In the genomic region with DNA sequence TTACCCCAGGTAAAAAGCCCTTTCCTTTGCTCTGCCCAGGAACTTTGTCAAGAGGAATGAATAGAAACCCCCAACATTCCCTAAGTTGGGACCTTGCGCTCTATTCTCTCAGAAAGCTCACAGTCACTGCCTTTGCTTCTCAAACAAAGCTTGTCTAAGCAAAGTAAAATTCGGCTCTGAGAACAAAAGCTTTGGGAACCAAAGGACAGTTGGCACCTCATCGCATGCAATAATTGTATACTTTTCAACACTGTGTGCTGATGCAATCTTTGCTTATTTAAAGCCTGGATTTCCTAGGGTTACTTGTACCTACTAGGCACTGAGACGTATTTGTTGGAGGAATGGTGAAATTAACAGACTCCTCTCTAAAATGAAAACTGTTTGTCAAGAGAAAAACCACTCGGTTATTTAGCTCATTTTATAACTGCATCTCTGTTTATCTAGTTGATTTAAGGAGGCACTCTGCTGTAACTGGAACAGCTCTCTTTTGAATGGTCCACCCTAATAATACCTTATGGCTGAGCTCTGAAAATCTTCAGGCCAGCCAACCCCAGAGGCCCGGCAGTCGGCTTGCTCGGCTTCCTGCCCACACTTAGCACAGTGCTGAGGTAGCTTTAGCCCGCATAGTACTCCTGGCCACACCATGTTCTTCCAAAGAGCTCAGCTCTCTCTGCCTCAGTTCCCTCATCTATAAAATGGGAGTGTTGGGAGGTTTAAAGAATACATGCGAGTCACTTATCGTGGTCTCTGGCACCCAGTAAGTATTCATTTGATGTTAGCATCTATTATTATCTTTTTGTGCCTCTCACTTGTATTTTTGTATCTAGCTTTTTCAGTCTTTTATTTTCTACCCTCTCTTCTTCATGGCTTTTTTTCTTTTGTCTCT, we compare ENCODE assay signal across 17 cellular contexts.
DNase-seq lines count a peak whose midpoint lies in the region; ATAC-seq and TF ChIP-seq lines count a peak whose summit lies in the region.
"Had no signal": no experiment of that assay in that cellular context is flagged by ENCODE, and none has a peak within 500 bp of the region (broad histone marks: within the 10 kb centered on the region; RNA-seq: fewer than 3 reads in every experiment).

No MANE protein-coding gene starts in this region.

- peaks cover 2% of the 10 kb centered on the region for H3K27me3 Mint-ChIP-seq in osteocyte (ENCODE audit: unreplicated experiment)
- peaks cover 4% of the 10 kb centered on the region for H3K27me3 Mint-ChIP-seq in activated CD4-positive, alpha-beta T cell treated with anti-CD3 and anti-CD28 coated beads for 36 hours
- H3K27me3 Mint-ChIP-seq: activated CD8-positive, alpha-beta T cell treated with anti-CD3 and anti-CD28 coated beads for 36 hours; effector memory CD8-positive, alpha-beta T cell had no signal

- H3K4me2 ChIP-seq in GM23248 (ENCODE audit: unreplicated experiment), result no peak overlapping the region
- H3K4me2 ChIP-seq: BLaER1 treated with 17β-estradiol and CSF1 and Interleukin-3, amounts not matched to agents 10 nM and 100 nM had no signal

- H3K27me3 ChIP-seq in esophagus muscularis mucosa (no peaks in the 10 kb centered on the region), GM23248 (replicated peaks; ENCODE audit: insufficient read depth) (no peaks in the 10 kb centered on the region)
- H3K27me3 ChIP-seq: BLaER1 treated with 17β-estradiol and CSF1 and Interleukin-3, amounts not matched to agents 10 nM and 100 nM; ovary; suprapubic skin had no signal

- H3K36me3 ChIP-seq in esophagus muscularis mucosa, result no peaks in the 10 kb centered on the region
- no peaks in the 10 kb centered on the region for H3K36me3 ChIP-seq in GM23248 (ENCODE audit: low read depth)
- H3K36me3 ChIP-seq: BLaER1 treated with 17β-estradiol and CSF1 and Interleukin-3, amounts not matched to agents 10 nM and 100 nM; ovary; suprapubic skin had no signal

- intact Hi-C loops in esophagus muscularis mucosa (cut with DNase I), result no loop called here
- intact Hi-C loops in activated CD4-positive, alpha-beta T cell treated with anti-CD3 and anti-CD28 coated beads for 36 hours (cut with DNase I, micrococcal nuclease), result no loop called here

- no peaks in the 10 kb centered on the region for H3K9me3 ChIP-seq in esophagus muscularis mucosa
- H3K9me3 ChIP-seq in GM23248 (ENCODE audit: low read depth), result no peaks in the 10 kb centered on the region
- H3K9me3 ChIP-seq: BLaER1 treated with 17β-estradiol and CSF1 and Interleukin-3, amounts not matched to agents 10 nM and 100 nM; ovary; suprapubic skin had no signal

- H3K9me2 ChIP-seq in GM23248 (ENCODE audit: insufficient read depth), result no peaks in the 10 kb centered on the region

- H4K20me1 ChIP-seq in GM23248 (ENCODE audit: insufficient read depth), result no peaks in the 10 kb centered on the region
- H4K20me1 ChIP-seq: BLaER1 treated with 17β-estradiol and CSF1 and Interleukin-3, amounts not matched to agents 10 nM and 100 nM had no signal

- H3K36me3 Mint-ChIP-seq in osteocyte (ENCODE audit: unreplicated experiment), result no peaks in the 10 kb centered on the region
- H3K36me3 Mint-ChIP-seq in activated CD4-positive, alpha-beta T cell treated with anti-CD3 and anti-CD28 coated beads for 36 hours (ENCODE audit: low read depth), result no peaks in the 10 kb centered on the region
- H3K36me3 Mint-ChIP-seq: mesothelial cell of epicardium had no signal

- peaks cover 18% of the 10 kb centered on the region for H3K4me1 Mint-ChIP-seq in osteocyte (ENCODE audit: unreplicated experiment)
- H3K4me1 Mint-ChIP-seq in activated CD4-positive, alpha-beta T cell treated with anti-CD3 and anti-CD28 coated beads for 36 hours, result peaks cover 2% of the 10 kb centered on the region
- H3K4me1 Mint-ChIP-seq: activated T-helper 17 cell treated with anti-CD3 and anti-CD28 coated beads, Interleukin-2, amount 50 U/mL, for 72 hours had no signal

- H3K27ac ChIP-seq in esophagus muscularis mucosa (replicated peaks in 1 of 4) (peak overlapping the region in 3 of 4 donors; percentile 62 to 72 (median 69)), GM23248 (no peak overlapping the region)
- H3K27ac ChIP-seq: BLaER1 treated with 17β-estradiol and CSF1 and Interleukin-3, amounts not matched to agents 10 nM and 100 nM; suprapubic skin had no signal

- CTCF ChIA-PET in activated CD4-positive, alpha-beta T cell treated with anti-CD3 and anti-CD28 coated beads for 36 hours (lab: Charles Lee), result interaction anchor here (0.9 kb wide), 1 partner anchor 9 kb away, joined by 4 read pairs; no protein-coding TSS in a partner anchor

- TF ChIP-seq EP300 in esophagus muscularis mucosa (IDR thresholded peaks at IDR 0.05), result no peak

- no peak overlapping the region for H3K4me3 Mint-ChIP-seq in osteocyte (ENCODE audit: unreplicated experiment)
- no peak overlapping the region for H3K4me3 Mint-ChIP-seq in activated CD4-positive, alpha-beta T cell treated with anti-CD3 and anti-CD28 coated beads for 36 hours
- H3K4me3 Mint-ChIP-seq: activated CD8-positive, alpha-beta T cell treated with anti-CD3 and anti-CD28 coated beads for 36 hours; activated T-helper 17 cell treated with anti-CD3 and anti-CD28 coated beads, Interleukin-2, amount 50 U/mL, for 72 hours; effector memory CD8-positive, alpha-beta T cell; mesothelial cell of epicardium had no signal

- no peak for TF ChIP-seq POLR2A in esophagus muscularis mucosa (IDR thresholded peaks at IDR 0.05; ENCODE audit: low read depth)

- no peak for TF ChIP-seq CTCF in esophagus muscularis mucosa (IDR thresholded peaks at IDR 0.05)
- no peak for TF ChIP-seq CTCF in osteocyte (IDR thresholded peaks at IDR 0.05)

- H3K27ac Mint-ChIP-seq in osteocyte (ENCODE audit: unreplicated experiment), result peak overlapping the region; percentile 34
- no peak overlapping the region for H3K27ac Mint-ChIP-seq in activated CD4-positive, alpha-beta T cell treated with anti-CD3 and anti-CD28 coated beads for 36 hours
- H3K27ac Mint-ChIP-seq: activated CD8-positive, alpha-beta T cell treated with anti-CD3 and anti-CD28 coated beads for 36 hours; activated T-helper 17 cell treated with anti-CD3 and anti-CD28 coated beads, Interleukin-2, amount 50 U/mL, for 72 hours; mesothelial cell of epicardium had no signal

- H3K9me3 Mint-ChIP-seq in osteocyte (ENCODE audit: unreplicated experiment), result no peaks in the 10 kb centered on the region
- no peaks in the 10 kb centered on the region for H3K9me3 Mint-ChIP-seq in activated CD4-positive, alpha-beta T cell treated with anti-CD3 and anti-CD28 coated beads for 36 hours (ENCODE audit: low read depth)
- H3K9me3 Mint-ChIP-seq: activated CD8-positive, alpha-beta T cell treated with anti-CD3 and anti-CD28 coated beads for 36 hours; activated T-helper 17 cell treated with anti-CD3 and anti-CD28 coated beads, Interleukin-2, amount 50 U/mL, for 72 hours; effector memory CD8-positive, alpha-beta T cell; mesothelial cell of epicardium had no signal

- no peak for ATAC-seq in HG02870 (IDR thresholded peaks at IDR 0.05; ENCODE audit: unreplicated experiment)
- ATAC-seq in activated CD4-positive, alpha-beta T cell treated with anti-CD3 and anti-CD28 coated beads for 36 hours, result no peak
- ATAC-seq: activated CD8-positive, alpha-beta T cell treated with anti-CD3 and anti-CD28 coated beads for 36 hours; activated T-helper 17 cell treated with anti-CD3 and anti-CD28 coated beads, Interleukin-2, amount 50 U/mL, for 72 hours; effector memory CD8-positive, alpha-beta T cell had no signal

- in situ Hi-C loops in GM23248 (cut with MboI), result no loop called here

- H3K9ac ChIP-seq in GM23248, result no peak overlapping the region
- H3K9ac ChIP-seq: BLaER1 treated with 17β-estradiol and CSF1 and Interleukin-3, amounts not matched to agents 10 nM and 100 nM had no signal

- DNase-seq in DMS153 treated with DMSO at 0.1 percent for 48 hours (lab: John Stamatoyannopoulos, UW; ENCODE audit: unreplicated experiment) (peak; percentile 50), NCI-H82 (lab: John Stamatoyannopoulos, UW) (peak; percentile 70), esophagus muscularis mucosa (ENCODE audit: extremely low spot score) (peak; percentile 50), osteocyte (ENCODE audit: extremely low spot score, unreplicated experiment) (no peak), DMS79 (lab: John Stamatoyannopoulos, UW) (no peak), GM23248 (no peak)
- DNase-seq in activated CD4-positive, alpha-beta T cell treated with anti-CD3 and anti-CD28 coated beads for 36 hours, result no peak
- DNase-seq: activated CD8-positive, alpha-beta T cell treated with anti-CD3 and anti-CD28 coated beads for 36 hours; effector memory CD8-positive, alpha-beta T cell; foreskin fibroblast; NCI-H2171 had no signal

- WGBS in esophagus muscularis mucosa, result 82% methylated on average over 11 of the region's 11 CpGs
- 85 to 89% methylated on average over 11 of the region's 11 CpGs for WGBS in GM23248 (ENCODE audit: low coverage in 1 of 2, low lambda C conversion rate in 2 of 2, missing lambda C conversion rate in 2 of 2), 2 experiments

- no peak overlapping the region for H2AFZ ChIP-seq in GM23248

- peaks cover 5% of the 10 kb centered on the region for H3F3A ChIP-seq in GM23248 (ENCODE audit: insufficient read depth)

- peaks cover 47 to 86% (median 80%) of the 10 kb centered on the region in 4 donors for H3K4me1 ChIP-seq in esophagus muscularis mucosa
- peaks cover 14% of the 10 kb centered on the region for H3K4me1 ChIP-seq in GM23248 (ENCODE audit: insufficient read depth)
- H3K4me1 ChIP-seq: suprapubic skin had no signal

- H3K4me3 ChIP-seq in esophagus muscularis mucosa (peak overlapping the region in 1 of 4 donors; percentile 5), GM23248 (no peak overlapping the region)
- H3K4me3 ChIP-seq: BLaER1 treated with 17β-estradiol and CSF1 and Interleukin-3, amounts not matched to agents 10 nM and 100 nM; ovary; suprapubic skin had no signal

- H3K79me2 ChIP-seq in GM23248 (ENCODE audit: insufficient read depth), result no peaks in the 10 kb centered on the region

- POLR2A ChIA-PET in activated CD4-positive, alpha-beta T cell treated with anti-CD3 and anti-CD28 coated beads for 36 hours (lab: Charles Lee), result no interaction called here

Comparison
In these comparisons a context has a peak if more than half of its experiments do, and no peak if none do; other contexts are left out.
1. DNase-seq: peak in DMS153 treated with DMSO at 0.1 percent for 48 hours (single experiment), NCI-H82 (single experiment) and esophagus muscularis mucosa (single experiment); none in osteocyte (single experiment), DMS79 (single experiment), GM23248 (single experiment) and activated CD4-positive, alpha-beta T cell treated with anti-CD3 and anti-CD28 coated beads for 36 hours (single experiment).